ENCODE assay signal across 8 cellular contexts in genomic region chr1:149792912-149793521, GRCh38. TPM values are rescaled to one million over a fixed set of nuclear protein-coding genes. Genes with fewer than 3 reads are reported as not detected.
DNase-seq lines count a peak whose midpoint lies in the region; ATAC-seq, FAIRE-seq and TF ChIP-seq lines count a peak whose summit lies in the region.
"Not testable (repeated sequence)": the region's sequence is repeated elsewhere in the genome, so short reads cannot be mapped to it uniquely, and the experiment has no call there.

No MANE protein-coding gene starts in this region.

- peak overlapping the region in 1 of 7 donors; percentile 95 for H3K27ac Mint-ChIP-seq in CD4-positive, alpha-beta memory T cell

- peak overlapping the region; percentile 56 for H3K27ac ChIP-seq in CD4-positive, alpha-beta memory T cell (ENCODE audit: low read depth, low read length)
- not testable (repeated sequence) for H3K27ac ChIP-seq in endothelial cell of umbilical vein (ENCODE audit: insufficient read depth, low read depth, low read length); mesodermal cell (ENCODE audit: low read depth, low read length, severe bottlenecking)

- not testable (repeated sequence) for H3K9me1 ChIP-seq in endothelial cell of umbilical vein (replicated peaks; ENCODE audit: control insufficient read depth, extremely low read depth, insufficient read depth, low read length)

- POLR2A ChIA-PET in CD4-positive, alpha-beta memory T cell (lab: Charles Lee; ENCODE audit: partially characterized antibody); endothelial cell of umbilical vein (lab: Charles Lee): not testable (repeated sequence)

- FAIRE-seq in endothelial cell of umbilical vein (lab: Jason Lieb, UNC) = not testable (repeated sequence)

- not testable (repeated sequence) for H3K9me3 Mint-ChIP-seq in CD4-positive, alpha-beta memory T cell

- 0% methylated on average over 10 to 12 of the region's 52 CpGs for WGBS in mesodermal cell (ENCODE audit: insufficient coverage in 2 of 2), 2 experiments

- BruUV-seq in endothelial cell of umbilical vein (replicated peaks; lab: Mats Ljungman, UMichigan) = not testable (repeated sequence)

- H3K4me1 Mint-ChIP-seq in CD4-positive, alpha-beta memory T cell = not testable (repeated sequence)

- not testable (repeated sequence) for TF ChIP-seq POLR2A in endothelial cell of umbilical vein (IDR thresholded peaks at IDR 0.05; ENCODE audit: low read depth, low read length)

- intact Hi-C loops in CD4-positive, alpha-beta memory T cell (cut with micrococcal nuclease); endothelial cell of umbilical vein (cut with micrococcal nuclease): not testable (repeated sequence)

- H3K9me3 ChIP-seq in CD4-positive, alpha-beta memory T cell (ENCODE audit: control insufficient read depth in 1 of 2, low read length in 2 of 2); endothelial cell of umbilical vein (replicated peaks; ENCODE audit: control insufficient read depth, insufficient read depth, low read length); mesodermal cell (ENCODE audit: control insufficient read depth, low read length): not testable (repeated sequence)

- CTCF ChIA-PET in CD4-positive, alpha-beta memory T cell (lab: Charles Lee; ENCODE audit: partially characterized antibody) = interaction anchor here (1.2 kb wide), 1 partner anchor 10 kb away, joined by 3 read pairs; no protein-coding TSS in a partner anchor
- CTCF ChIA-PET in endothelial cell of umbilical vein (lab: Charles Lee) = not testable (repeated sequence)

- not testable (repeated sequence) for H3K4me1 ChIP-seq in CD4-positive, alpha-beta memory T cell (ENCODE audit: insufficient read depth, low read length); endothelial cell of umbilical vein (ENCODE audit: control insufficient read depth, extremely low read depth, insufficient read depth, low read length); mesodermal cell (ENCODE audit: control insufficient read depth, insufficient read depth, low read length, poor library complexity, severe bottlenecking)

- H3K36me3 ChIP-seq in CD4-positive, alpha-beta memory T cell (ENCODE audit: insufficient read depth, low read length); endothelial cell of umbilical vein (ENCODE audit: control insufficient read depth in 2 of 2, extremely low read depth in 1 of 2, insufficient read depth in 2 of 2, low read length in 2 of 2); mesodermal cell (ENCODE audit: control insufficient read depth, insufficient read depth, low read length): not testable (repeated sequence)

- not testable (repeated sequence) for H3K79me2 ChIP-seq in endothelial cell of umbilical vein (ENCODE audit: control insufficient read depth, insufficient read depth, low read length)

- H3K27me3 Mint-ChIP-seq in CD4-positive, alpha-beta memory T cell = not testable (repeated sequence)

- TF ChIP-seq CTCF in endothelial cell of umbilical vein (IDR thresholded peaks at IDR 0.05; ENCODE audit: extremely low read depth in 1 of 2, insufficient read depth in 1 of 2, low read depth in 1 of 2, low read length in 2 of 2) = peak in 1 of 2 donors; percentile 54

- peak overlapping the region in 1 of 2 donors; percentile 19 for H3K4me3 ChIP-seq in CD4-positive, alpha-beta memory T cell (ENCODE audit: low read length in 2 of 2)
- peak overlapping the region in 1 of 3 experiments; percentile 52 for H3K4me3 ChIP-seq in endothelial cell of umbilical vein (replicated peaks in 1 of 3; ENCODE audit: insufficient read depth in 1 of 3, low read depth in 1 of 3, low read length in 3 of 3)
- H3K4me3 ChIP-seq in mesodermal cell (ENCODE audit: extremely low read depth, insufficient read depth, low read length, poor library complexity, severe bottlenecking) = peak overlapping the region; percentile 42

- H3K27me3 ChIP-seq in CD4-positive, alpha-beta memory T cell (ENCODE audit: insufficient read depth, low read length); endothelial cell of umbilical vein (ENCODE audit: control insufficient read depth in 2 of 2, insufficient read depth in 2 of 2, low read length in 2 of 2): not testable (repeated sequence)

- ATAC-seq in GM19468 (IDR thresholded peaks at IDR 0.05; ENCODE audit: extremely low read depth, unreplicated experiment) (peak; percentile 57), HG03565 (IDR thresholded peaks at IDR 0.05; ENCODE audit: unreplicated experiment) (peak; percentile 45)

- not testable (repeated sequence) for H3K9ac ChIP-seq in endothelial cell of umbilical vein (replicated peaks; ENCODE audit: extremely low read depth, insufficient read depth, low read length)

- dilution Hi-C loops in endothelial cell of umbilical vein (cut with MboI; ENCODE audit: extremely low pct_ligation_motif_present, low sequenced_read_pairs) = not testable (repeated sequence)

- H4K20me1 ChIP-seq in endothelial cell of umbilical vein (replicated peaks; ENCODE audit: control insufficient read depth, extremely low read depth, insufficient read depth, low read length) = not testable (repeated sequence)

- DNase-seq in CD4-positive, alpha-beta memory T cell = peak; percentile 78 to 83 (median 79)
- DNase-seq in NCI-H774 (lab: John Stamatoyannopoulos, UW) (peak; percentile 72), endothelial cell of umbilical vein (ENCODE audit: low read depth, low spot score) (peak; percentile 22)
- DNase-seq in activated CD8-positive, alpha-beta memory T cell treated with anti-CD3 and anti-CD28 coated beads, Interleukin-2, amount 50 U/mL, for 1 hour (ENCODE audit: extremely low read depth) = peak; percentile 33
- DNase-seq in stimulated activated CD8-positive, alpha-beta memory T cell treated with anti-CD3 and anti-CD28 coated beads, Interleukin-12 subunit alpha, Interleukin-12 subunit beta, amount 100 ng/mL, for 1 hour (ENCODE audit: low read depth) = peak; percentile 64

- H3K4me2 ChIP-seq in endothelial cell of umbilical vein (ENCODE audit: insufficient read depth, low read length) = not testable (repeated sequence)

- H3K36me3 Mint-ChIP-seq in CD4-positive, alpha-beta memory T cell = not testable (repeated sequence)

- peak overlapping the region in 4 of 8 donors; percentile 60 to 68 (median 66) for H3K4me3 Mint-ChIP-seq in CD4-positive, alpha-beta memory T cell

- not testable (repeated sequence) for H2AFZ ChIP-seq in endothelial cell of umbilical vein (ENCODE audit: low read depth, low read length)

RNA-seq across cellular contexts. Expression of gene FCGR1A, which starts 10.5 kb away (rescaled TPM):
- under 1 TPM in 1 of 2 experiments, not detected in 1; 0.53 TPM for total RNA-seq in CD4-positive, alpha-beta memory T cell
- polyA plus RNA-seq in CD4-positive, alpha-beta memory T cell = not detected
- total RNA-seq in endothelial cell of umbilical vein = not detected in 2 replicates
- polyA plus RNA-seq in endothelial cell of umbilical vein = not detected in 2 replicates
- polyA plus RNA-seq in endothelial cell of umbilical vein (2011; cell fraction: cytosol; rRNA removed) = not detected in 2 replicates
- not detected in 2 replicates for polyA plus RNA-seq in endothelial cell of umbilical vein (2011; cell fraction: nucleus; rRNA removed)
- not detected in 2 replicates for polyA plus RNA-seq in endothelial cell of umbilical vein (2012)
- not detected in 2 replicates for polyA minus RNA-seq in endothelial cell of umbilical vein
- not detected for polyA minus RNA-seq in endothelial cell of umbilical vein (2011; cell fraction: cytosol; rRNA and poly(A)+ RNA removed)
- not detected in 2 replicates for polyA minus RNA-seq in endothelial cell of umbilical vein (2011; cell fraction: nucleus; rRNA and poly(A)+ RNA removed)
- polyA plus RNA-seq in mesodermal cell (2013, experiment 1 of 2) = not detected
- polyA plus RNA-seq in mesodermal cell (2013, experiment 2 of 2) = not detected

Comparison
In these comparisons a context has a peak if more than half of its experiments do, and no peak if none do; other contexts are left out.
1. DNase-seq: peak in every context shown above with its lines; median percentile 79 in CD4-positive, alpha-beta memory T cell; 72 in NCI-H774; 64 in stimulated activated CD8-positive, alpha-beta memory T cell treated with anti-CD3 and anti-CD28 coated beads, Interleukin-12 subunit alpha, Interleukin-12 subunit beta, amount 100 ng/mL, for 1 hour; 33 in activated CD8-positive, alpha-beta memory T cell treated with anti-CD3 and anti-CD28 coated beads, Interleukin-2, amount 50 U/mL, for 1 hour; 22 in endothelial cell of umbilical vein.